In genomic region chr3:24160424-24160823, GRCh38 we compare ENCODE assay signal across 16 cellular contexts.
DNase-seq lines count a peak whose midpoint lies in the region; FAIRE-seq and TF ChIP-seq lines count a peak whose summit lies in the region.
"Had no signal": no experiment of that assay in that cellular context is flagged by ENCODE, and none has a peak within 500 bp of the region (broad histone marks: within the 10 kb centered on the region; RNA-seq: fewer than 3 reads in every experiment).

No MANE protein-coding gene starts in this region.

- H3K36me3 Mint-ChIP-seq in MCF 10A (ENCODE audit: insufficient read depth, unreplicated experiment) = no peaks in the 10 kb centered on the region

- POLR2A ChIA-PET in MCF 10A (lab: Yijun Ruan, JAX) = no interaction called here

- no peak for FAIRE-seq in urothelium cell line (lab: Jason Lieb, UNC)

- TF ChIP-seq POLR2A in breast epithelium (IDR thresholded peaks at IDR 0.05) = no peak

- H3K9me3 ChIP-seq in breast epithelium = no peaks in the 10 kb centered on the region
- H3K9me3 ChIP-seq: Caco-2, SJSA1, stomach had no signal

- H3K9me3 Mint-ChIP-seq in MCF 10A (ENCODE audit: unreplicated experiment) = no peaks in the 10 kb centered on the region
- H3K9me3 Mint-ChIP-seq: activated naive CD4-positive, alpha-beta T cell treated with anti-CD3 and anti-CD28 coated beads for 36 hours had no signal

- H3K27me3 ChIP-seq in breast epithelium = no peaks in the 10 kb centered on the region
- H3K27me3 ChIP-seq: SJSA1, stomach had no signal

- H3K4me3 ChIP-seq in breast epithelium (no peak overlapping the region), fibroblast of the aortic adventitia (ENCODE audit: low read depth, low read length) (no peak overlapping the region)
- H3K4me3 ChIP-seq: SJSA1, stomach had no signal

- CTCF ChIA-PET in MCF 10A (lab: Yijun Ruan, JAX) = no interaction called here

- no peak overlapping the region for H3K4me3 Mint-ChIP-seq in MCF 10A (ENCODE audit: unreplicated experiment)
- H3K4me3 Mint-ChIP-seq: activated naive CD4-positive, alpha-beta T cell treated with anti-CD3 and anti-CD28 coated beads for 36 hours had no signal

- H3K36me3 ChIP-seq in breast epithelium = no peaks in the 10 kb centered on the region
- H3K36me3 ChIP-seq: SJSA1, stomach had no signal

- BruUV-seq in MCF 10A (replicated peaks; lab: Mats Ljungman, UMichigan) = no TSS peak

- peaks cover 10% of the 10 kb centered on the region for H3K4me1 Mint-ChIP-seq in MCF 10A (ENCODE audit: insufficient read depth, unreplicated experiment)

- no peak overlapping the region for H3K27ac Mint-ChIP-seq in MCF 10A (ENCODE audit: low read depth, unreplicated experiment)
- H3K27ac Mint-ChIP-seq: activated naive CD4-positive, alpha-beta T cell treated with anti-CD3 and anti-CD28 coated beads for 36 hours had no signal

- H3K27me3 Mint-ChIP-seq in MCF 10A (ENCODE audit: insufficient read depth, unreplicated experiment) = no peaks in the 10 kb centered on the region

- no peaks in the 10 kb centered on the region for H3K4me1 ChIP-seq in breast epithelium

- no peak overlapping the region for H3K27ac ChIP-seq in breast epithelium
- peak overlapping the region; percentile 84; the same call in 1 of the 2 replicates for H3K27ac ChIP-seq in VCaP
- H3K27ac ChIP-seq: 22Rv1, SJSA1, stomach had no signal

- peak; percentile 30 for DNase-seq in MCF 10A (ENCODE audit: unreplicated experiment)
- DNase-seq in breast epithelium (ENCODE audit: low spot score in 2 of 2) = no peak
- peak; percentile 34 for DNase-seq in fibroblast of the aortic adventitia (ENCODE audit: low read depth)
- peak; percentile 23 for DNase-seq in urothelium cell line (ENCODE audit: low spot score)
- no peak for DNase-seq in stimulated activated CD4-positive, alpha-beta T cell treated with anti-CD3 and anti-CD28 coated beads, Interleukin-15, amount 100 ng/mL, for 24 hours
- no peak for DNase-seq in NCI-H82 (lab: John Stamatoyannopoulos, UW)
- no peak for DNase-seq in GDM1 (lab: John Stamatoyannopoulos, UW)
- DNase-seq: activated CD8-positive, alpha-beta memory T cell treated with anti-CD3 and anti-CD28 coated beads for 24 hours; activated naive CD4-positive, alpha-beta T cell treated with anti-CD3 and anti-CD28 coated beads for 36 hours; central memory CD4-positive, alpha-beta T cell; occipital lobe; stomach had no signal

- intact Hi-C loops in MCF 10A (cut with micrococcal nuclease) = no loop called here
- intact Hi-C loops in breast epithelium (cut with DNase I; ENCODE audit: low total_unique reads) = no loop called here

- no peak for TF ChIP-seq CTCF in MCF 10A (IDR thresholded peaks at IDR 0.05; ENCODE audit: unreplicated experiment)
- TF ChIP-seq CTCF in breast epithelium (IDR thresholded peaks at IDR 0.05) = no peak
- no peak for TF ChIP-seq CTCF in VCaP (conservative IDR thresholded peaks at IDR 0.05)
- TF ChIP-seq CTCF in fibroblast of the aortic adventitia (IDR thresholded peaks at IDR 0.05; ENCODE audit: insufficient read depth, low read length) = no peak

Comparison
In these comparisons a context has a peak if more than half of its experiments do, and no peak if none do; other contexts are left out.
1. DNase-seq: peak in MCF 10A (single experiment), fibroblast of the aortic adventitia (single experiment) and urothelium cell line (single experiment); none in breast epithelium (0 of 2), stimulated activated CD4-positive, alpha-beta T cell treated with anti-CD3 and anti-CD28 coated beads, Interleukin-15, amount 100 ng/mL, for 24 hours (single experiment), NCI-H82 (single experiment) and GDM1 (single experiment).